In genomic region chr5:138596105-138596987, GRCh38 we compare ENCODE assay signal across 30 cellular contexts. TPM values are rescaled to one million over a fixed set of nuclear protein-coding genes. Genes with fewer than 3 reads are reported as not detected.
DNase-seq lines count a peak whose midpoint lies in the region; ATAC-seq and TF ChIP-seq lines count a peak whose summit lies in the region.
"Had no signal": no experiment of that assay in that cellular context is flagged by ENCODE, and none has a peak within 500 bp of the region (broad histone marks: within the 10 kb centered on the region; RNA-seq: fewer than 3 reads in every experiment).

No MANE protein-coding gene starts in this region.

- TF ChIP-seq EP300 in SK-N-SH (IDR thresholded peaks at IDR 0.05; ENCODE audit: borderline replicate concordance in 1 of 2, low read depth in 1 of 2, low read length in 1 of 2), result no peak

- no peaks in the 10 kb centered on the region for H3K27me3 Mint-ChIP-seq in type B pancreatic cell

- H2AFZ ChIP-seq in SK-N-SH (ENCODE audit: low read depth), result no peak overlapping the region
- H2AFZ ChIP-seq: parathyroid adenoma had no signal

- H3K79me2 ChIP-seq in SK-N-SH (ENCODE audit: insufficient read depth), result no peaks in the 10 kb centered on the region
- H3K79me2 ChIP-seq: parathyroid adenoma had no signal

- H3K9me3 Mint-ChIP-seq in type B pancreatic cell, result no peaks in the 10 kb centered on the region
- H3K9me3 Mint-ChIP-seq: activated CD4-positive, alpha-beta memory T cell treated with anti-CD3 and anti-CD28 coated beads for 36 hours; activated T-helper 1 cell treated with anti-CD3 and anti-CD28 coated beads, Interleukin-12 subunit alpha, Interleukin-12 subunit beta, Interleukin-2, Interleukin-4 antibody, amounts not matched to agents 30 ng/mL and 10 ng/mL and 1 ng/mL, durations not matched to agents 14 hours and 24 hours and 36 hours; CD4-positive, alpha-beta T cell; H9; stimulated activated naive CD8-positive, alpha-beta T cell treated with anti-CD3 and anti-CD28 coated beads, Interleukin-15, Interleukin-2, amounts not matched to agents 100 ng/mL and 50 ng/mL, for 24 hours had no signal

- no peak overlapping the region for H3K4me2 ChIP-seq in SK-N-SH
- H3K4me2 ChIP-seq: KMS-11 had no signal

- ATAC-seq in SK-N-SH treated with all-trans-retinoic acid at 6 μM for 48 hours (peak; percentile 44; the same call in 1 of the 3 replicates), GM21423 (IDR thresholded peaks at IDR 0.05; ENCODE audit: unreplicated experiment) (no peak)
- ATAC-seq: gastroesophageal sphincter, left cardiac atrium, mucosa of descending colon had no signal

- 87% methylated on average over 5 of the region's 6 CpGs for WGBS in SK-N-SH (ENCODE audit: low lambda C conversion rate)

- no peaks in the 10 kb centered on the region for H3K9me3 ChIP-seq in SK-N-SH
- no peaks in the 10 kb centered on the region for H3K9me3 ChIP-seq in effector memory CD4-positive, alpha-beta T cell (ENCODE audit: control insufficient read depth, low read length)
- H3K9me3 ChIP-seq: gastroesophageal sphincter, mucosa of descending colon, spleen, uterus had no signal

- H3K9me2 ChIP-seq in SK-N-SH, result no peaks in the 10 kb centered on the region

- H3K4me1 ChIP-seq in SK-N-SH (ENCODE audit: control insufficient read depth in 1 of 2, insufficient read depth in 2 of 2, low read depth in 1 of 2, low read length in 1 of 2), result peaks cover 0 to 6% of the 10 kb centered on the region in 2 experiments; a peak in 1 of 4 replicates
- H3K4me1 ChIP-seq in effector memory CD4-positive, alpha-beta T cell (ENCODE audit: control insufficient read depth, insufficient read depth, low read length, poor library complexity, severe bottlenecking), result no peaks in the 10 kb centered on the region
- H3K4me1 ChIP-seq: gastroesophageal sphincter, parathyroid adenoma, spleen, uterus had no signal

- no peak overlapping the region for H3K4me3 ChIP-seq in SK-N-SH (ENCODE audit: low read depth in 2 of 2, low read length in 1 of 2)
- no peak overlapping the region for H3K4me3 ChIP-seq in effector memory CD4-positive, alpha-beta T cell (ENCODE audit: insufficient read depth, low read depth, low read length, poor library complexity, severe bottlenecking)
- H3K4me3 ChIP-seq: gastroesophageal sphincter, lung, mucosa of descending colon, spleen, uterus had no signal

- H3F3A ChIP-seq in SK-N-SH (replicated peaks; ENCODE audit: insufficient read depth), result no peaks in the 10 kb centered on the region

- TF ChIP-seq CTCF in SK-N-SH (IDR thresholded peaks at IDR 0.05), result no peak
- TF ChIP-seq CTCF in type B pancreatic cell (conservative IDR thresholded peaks at IDR 0.05), result no peak

- POLR2A ChIA-PET in SK-N-SH (lab: Yijun Ruan, JAX), result interaction anchor here (1.0 kb wide), 1 partner anchor 15 kb away, joined by 4 read pairs; no protein-coding TSS in a partner anchor

- H3K9ac ChIP-seq in SK-N-SH, result no peak overlapping the region
- H3K9ac ChIP-seq: KMS-11, parathyroid adenoma had no signal

- DNase-seq in SK-N-SH, result no peak
- DNase-seq in mesenteric fat pad (ENCODE audit: low spot score), result peak; percentile 68
- DNase-seq in type B pancreatic cell (ENCODE audit: extremely low spot score, unreplicated experiment), result no peak
- no peak for DNase-seq in effector memory CD4-positive, alpha-beta T cell
- no peak for DNase-seq in NK-92 treated with Interleukin-12 subunit alpha and Interleukin-12 subunit beta, amount 100 ng/mL, for 24 hours (lab: John Stamatoyannopoulos, UW)
- DNase-seq: activated CD4-positive, alpha-beta memory T cell treated with anti-CD3 and anti-CD28 coated beads for 36 hours; activated CD4-positive, alpha-beta T cell treated with anti-CD3 and anti-CD28 coated beads for 1 hour; activated CD8-positive, alpha-beta memory T cell treated with anti-CD3 and anti-CD28 coated beads, Interleukin-2, amount 50 U/mL, for 4 hours; activated naive CD4-positive, alpha-beta T cell treated with Interleukin-2 at 50 U/mL for 16 hours; CD4-positive, alpha-beta T cell; cerebellar nuclear complex; H9; left cardiac atrium; mucosa of descending colon; NCI-H1436 treated with DMSO at 0.1 percent for 48 hours; NCI-H2081 treated with DMSO at 0.1 percent for 48 hours; NCI-H446; spleen; stimulated activated CD8-positive, alpha-beta memory T cell treated with anti-CD3 and anti-CD28 coated beads, Interleukin-4, amount 100 ng/mL, for 48 hours; uterus had no signal

- no peaks in the 10 kb centered on the region for H4K20me1 ChIP-seq in SK-N-SH (ENCODE audit: insufficient read depth)

- TF ChIP-seq RAD21 in SK-N-SH (IDR thresholded peaks at IDR 0.05; ENCODE audit: low read length), result no peak

- no peak overlapping the region for H3K4me3 Mint-ChIP-seq in type B pancreatic cell
- H3K4me3 Mint-ChIP-seq: activated CD4-positive, alpha-beta memory T cell treated with anti-CD3 and anti-CD28 coated beads for 36 hours; activated T-helper 1 cell treated with anti-CD3 and anti-CD28 coated beads, Interleukin-12 subunit alpha, Interleukin-12 subunit beta, Interleukin-2, Interleukin-4 antibody, amounts not matched to agents 30 ng/mL and 10 ng/mL and 1 ng/mL, durations not matched to agents 14 hours and 24 hours and 36 hours; CD4-positive, alpha-beta T cell; H9; stimulated activated naive CD8-positive, alpha-beta T cell treated with anti-CD3 and anti-CD28 coated beads, Interleukin-15, Interleukin-2, amounts not matched to agents 100 ng/mL and 50 ng/mL, for 24 hours had no signal

- no peaks in the 10 kb centered on the region for H3K36me3 Mint-ChIP-seq in type B pancreatic cell
- H3K36me3 Mint-ChIP-seq: activated CD4-positive, alpha-beta memory T cell treated with anti-CD3 and anti-CD28 coated beads for 36 hours had no signal

- peaks cover 44% of the 10 kb centered on the region for H3K4me1 Mint-ChIP-seq in type B pancreatic cell (ENCODE audit: unreplicated experiment)

- H3K36me3 ChIP-seq in SK-N-SH (replicated peaks in 1 of 2; ENCODE audit: control insufficient read depth in 1 of 2, insufficient read depth in 2 of 2, low read length in 1 of 2), result no peaks in the 10 kb centered on the region
- H3K36me3 ChIP-seq in effector memory CD4-positive, alpha-beta T cell (ENCODE audit: control insufficient read depth, insufficient read depth, low read length), result no peaks in the 10 kb centered on the region
- H3K36me3 ChIP-seq: gastroesophageal sphincter, spleen, uterus had no signal

- CTCF ChIA-PET in SK-N-SH (lab: Yijun Ruan, JAX), result interaction anchor here (0.6 to 10.3 kb wide), 8 partner anchors 13 to 222 kb away, joined by 3 to 109 read pairs (median 3); no protein-coding TSS in a partner anchor

- no peak overlapping the region for H3K27ac ChIP-seq in SK-N-SH (ENCODE audit: low read depth in 2 of 2, low read length in 1 of 2)
- H3K27ac ChIP-seq in angular gyrus (ENCODE audit: low read depth, low read length), result peak overlapping the region; percentile 62
- H3K27ac ChIP-seq in effector memory CD4-positive, alpha-beta T cell (ENCODE audit: insufficient read depth, low read length, poor library complexity, severe bottlenecking), result no peak overlapping the region
- H3K27ac ChIP-seq: gastroesophageal sphincter, HL-60, KMS-11, parathyroid adenoma, spleen, uterus had no signal

- peak overlapping the region; percentile 13 for H3K27ac Mint-ChIP-seq in type B pancreatic cell
- H3K27ac Mint-ChIP-seq: activated CD4-positive, alpha-beta memory T cell treated with anti-CD3 and anti-CD28 coated beads for 36 hours; activated T-helper 1 cell treated with anti-CD3 and anti-CD28 coated beads, Interleukin-12 subunit alpha, Interleukin-12 subunit beta, Interleukin-2, Interleukin-4 antibody, amounts not matched to agents 30 ng/mL and 10 ng/mL and 1 ng/mL, durations not matched to agents 14 hours and 24 hours and 36 hours; CD4-positive, alpha-beta T cell; stimulated activated naive CD8-positive, alpha-beta T cell treated with anti-CD3 and anti-CD28 coated beads, Interleukin-15, Interleukin-2, amounts not matched to agents 100 ng/mL and 50 ng/mL, for 24 hours had no signal

- peaks cover 7% of the 10 kb centered on the region; the same call in 1 of the 2 replicates for H3K27me3 ChIP-seq in SK-N-SH (ENCODE audit: insufficient read depth)
- H3K27me3 ChIP-seq in effector memory CD4-positive, alpha-beta T cell (replicated peaks; ENCODE audit: control insufficient read depth, insufficient read depth, low read length, poor library complexity, severe bottlenecking), result peaks cover 4% of the 10 kb centered on the region
- H3K27me3 ChIP-seq: gastroesophageal sphincter, uterus had no signal

TF ChIP-seq in SK-N-SH treated with all-trans-retinoic acid at 6 μM for 48 hours, 23 proteins besides CTCF, POLR2A, EP300 and RAD21:
- TF ChIP-seq OSR1 (CRISPR knock-in tag; IDR thresholded peaks at IDR 0.05), result no peak
- TF ChIP-seq TCF4 (CRISPR knock-in tag; IDR thresholded peaks at IDR 0.05; ENCODE audit: borderline replicate concordance), result no peak

TF ChIP-seq in SK-N-SH, 30 proteins besides CTCF, POLR2A, EP300 and RAD21 (continues in another document):
- TF ChIP-seq SMC3 (IDR thresholded peaks at IDR 0.05; ENCODE audit: low read depth, low read length) (no peak), FOSL2 (IDR thresholded peaks at IDR 0.05; ENCODE audit: borderline replicate concordance, low read depth) (no peak), USF1 (IDR thresholded peaks at IDR 0.05; ENCODE audit: borderline replicate concordance, low read depth) (no peak)

RNA-seq across cellular contexts. Expression of gene HSPA9, which starts 21.1 kb away (rescaled TPM):
- polyA plus RNA-seq in SK-N-SH (2012; rRNA removed), result 153 and 196 TPM in 2 replicates
- 156 and 159 TPM in 2 replicates for polyA plus RNA-seq in SK-N-SH (2012; cell fraction: cytosol; rRNA removed)
- polyA plus RNA-seq in SK-N-SH (2012; cell fraction: nucleus; rRNA removed), result 175 and 242 TPM in 2 replicates
- total RNA-seq in mesenteric fat pad, result 224 TPM
- 238 and 252 TPM in 2 replicates for total RNA-seq in type B pancreatic cell (ENCODE audit: low replicate concordance)

RNA-seq across cellular contexts. Expression of gene ETF1, which starts 53.3 kb away (rescaled TPM):
- 36.7 and 48.7 TPM in 2 replicates for polyA plus RNA-seq in SK-N-SH (2012; rRNA removed)
- polyA plus RNA-seq in SK-N-SH (2012; cell fraction: cytosol; rRNA removed), result 55.9 and 60.2 TPM in 2 replicates
- 20.1 and 39.9 TPM in 2 replicates for polyA plus RNA-seq in SK-N-SH (2012; cell fraction: nucleus; rRNA removed)
- total RNA-seq in mesenteric fat pad (165 TPM), type B pancreatic cell (ENCODE audit: low replicate concordance) (80.0 and 94.8 TPM in 2 replicates)
